ENCODE assay signal across 8 cellular contexts in the genomic region with DNA sequence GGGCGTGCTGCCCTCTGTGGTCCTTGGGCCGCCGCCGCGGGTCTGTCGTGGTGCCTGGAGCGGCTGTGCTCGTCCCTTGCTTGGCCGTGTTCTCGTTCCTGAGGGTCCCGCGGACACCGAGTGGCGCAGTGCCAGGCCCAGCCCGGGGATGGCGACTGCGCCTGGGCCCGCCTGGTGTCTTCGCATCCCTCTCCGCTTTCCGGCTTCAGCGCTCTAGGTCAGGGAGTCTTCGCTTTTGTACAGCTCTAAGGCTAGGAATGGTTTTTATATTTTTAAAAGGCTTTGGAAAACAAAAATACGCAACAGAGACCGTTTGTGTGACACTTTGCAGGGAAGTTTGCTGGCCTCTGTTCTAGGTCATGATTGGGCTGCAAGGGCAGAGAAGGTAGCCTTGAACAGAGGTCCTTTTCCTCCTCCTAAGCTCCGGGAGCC. TPM values are rescaled to one million over a fixed set of nuclear protein-coding genes. Genes with fewer than 3 reads are reported as not detected.
DNase-seq lines count a peak whose midpoint lies in the region; ATAC-seq, FAIRE-seq and TF ChIP-seq lines count a peak whose summit lies in the region.

No MANE protein-coding gene starts in this region.

- ATAC-seq in activated naive CD8-positive, alpha-beta T cell treated with anti-CD3 and anti-CD28 coated beads, Interleukin-2, amount 10 ng/mL, durations not matched to agents 7 days and 5 days (ENCODE audit: low read depth), result peak; percentile 27

- peak overlapping the region; percentile 77 for H3K27ac ChIP-seq in rectal smooth muscle tissue (ENCODE audit: low read depth, low read length)

- H3K27me3 Mint-ChIP-seq in activated naive CD8-positive, alpha-beta T cell treated with anti-CD3 and anti-CD28 coated beads, Interleukin-2, amount 10 ng/mL, durations not matched to agents 7 days and 5 days, result no peaks in the 10 kb centered on the region

- no peaks in the 10 kb centered on the region for H3K27me3 ChIP-seq in rectal smooth muscle tissue (ENCODE audit: control insufficient read depth, insufficient read depth, low read length)

- peaks cover 6% of the 10 kb centered on the region for H3K4me1 ChIP-seq in rectal smooth muscle tissue (ENCODE audit: control insufficient read depth, insufficient read depth, low read length)

- H3K36me3 ChIP-seq in rectal smooth muscle tissue (ENCODE audit: control insufficient read depth, insufficient read depth, low read length), result peaks cover 8% of the 10 kb centered on the region

- H3K9ac ChIP-seq in rectal smooth muscle tissue (ENCODE audit: low read length), result peak overlapping the region; percentile 53

- peaks cover 12% of the 10 kb centered on the region for H3K36me3 Mint-ChIP-seq in activated naive CD8-positive, alpha-beta T cell treated with anti-CD3 and anti-CD28 coated beads, Interleukin-2, amount 10 ng/mL, durations not matched to agents 7 days and 5 days

- TF ChIP-seq CTCF in LNCaP clone FGC (IDR thresholded peaks at IDR 0.05; ENCODE audit: control insufficient read depth, extremely low read depth, insufficient read depth), result no peak

- TF ChIP-seq POLR2A in H54 (IDR thresholded peaks at IDR 0.05; ENCODE audit: low read depth, low read length), result peak; percentile 31; the same call in 1 of the 2 replicates

- H3K9me3 Mint-ChIP-seq in activated naive CD8-positive, alpha-beta T cell treated with anti-CD3 and anti-CD28 coated beads, Interleukin-2, amount 10 ng/mL, durations not matched to agents 7 days and 5 days, result no peaks in the 10 kb centered on the region

- DNase-seq in NCI-H82 (lab: John Stamatoyannopoulos, UW) (peak; percentile 61), NCI-H82 treated with DMSO at 0.1 percent for 48 hours (lab: John Stamatoyannopoulos, UW; ENCODE audit: unreplicated experiment) (no peak), H54 (ENCODE audit: insufficient read length, low spot score) (peak; percentile 38), LNCaP clone FGC (ENCODE audit: low read depth) (no peak), hepatic stellate cell (ENCODE audit: low spot score) (peak; percentile 65), NCI-H1048 (lab: John Stamatoyannopoulos, UW) (no peak)
- DNase-seq in activated naive CD8-positive, alpha-beta T cell treated with anti-CD3 and anti-CD28 coated beads, Interleukin-2, amount 10 ng/mL, durations not matched to agents 7 days and 5 days, result peak; percentile 72

- H3K4me1 Mint-ChIP-seq in activated naive CD8-positive, alpha-beta T cell treated with anti-CD3 and anti-CD28 coated beads, Interleukin-2, amount 10 ng/mL, durations not matched to agents 7 days and 5 days, result peaks cover 48% of the 10 kb centered on the region

- POLR2A ChIA-PET in activated naive CD8-positive, alpha-beta T cell treated with anti-CD3 and anti-CD28 coated beads, Interleukin-2, amount 10 ng/mL, durations not matched to agents 7 days and 5 days (lab: Charles Lee), result interaction anchor here (0.7 to 1.0 kb wide), 2 partner anchors 11 to 101 kb away, joined by 3 read pairs; no protein-coding TSS in a partner anchor

- H3K27ac Mint-ChIP-seq in activated naive CD8-positive, alpha-beta T cell treated with anti-CD3 and anti-CD28 coated beads, Interleukin-2, amount 10 ng/mL, durations not matched to agents 7 days and 5 days, result peak overlapping the region; percentile 89

- peak overlapping the region; percentile 95 for H3K4me3 Mint-ChIP-seq in activated naive CD8-positive, alpha-beta T cell treated with anti-CD3 and anti-CD28 coated beads, Interleukin-2, amount 10 ng/mL, durations not matched to agents 7 days and 5 days

- FAIRE-seq in H54 (lab: Jason Lieb, UNC), result no peak

- H3K4me3 ChIP-seq in LNCaP clone FGC (ENCODE audit: low read depth, low read length) (peak overlapping the region; percentile 78), rectal smooth muscle tissue (ENCODE audit: low read length) (peak overlapping the region; percentile 100)

RNA-seq across cellular contexts. Expression of gene SOD1, which starts 0.7 kb away (rescaled TPM):
- 100 to 1,000 TPM; 206 to 215 TPM for total RNA-seq in activated naive CD8-positive, alpha-beta T cell treated with anti-CD3 and anti-CD28 coated beads, Interleukin-2, amount 10 ng/mL, durations not matched to agents 7 days and 5 days

Comparison
In these comparisons a context has a peak if more than half of its experiments do, and no peak if none do; other contexts are left out.
1. DNase-seq: peak in NCI-H82 (single experiment), H54 (single experiment), activated naive CD8-positive, alpha-beta T cell treated with anti-CD3 and anti-CD28 coated beads, Interleukin-2, amount 10 ng/mL, durations not matched to agents 7 days and 5 days (single experiment) and hepatic stellate cell (single experiment); none in NCI-H82 treated with DMSO at 0.1 percent for 48 hours (single experiment), LNCaP clone FGC (single experiment) and NCI-H1048 (single experiment).